13 cellular contexts compared by ENCODE assay signal in the genomic region with DNA sequence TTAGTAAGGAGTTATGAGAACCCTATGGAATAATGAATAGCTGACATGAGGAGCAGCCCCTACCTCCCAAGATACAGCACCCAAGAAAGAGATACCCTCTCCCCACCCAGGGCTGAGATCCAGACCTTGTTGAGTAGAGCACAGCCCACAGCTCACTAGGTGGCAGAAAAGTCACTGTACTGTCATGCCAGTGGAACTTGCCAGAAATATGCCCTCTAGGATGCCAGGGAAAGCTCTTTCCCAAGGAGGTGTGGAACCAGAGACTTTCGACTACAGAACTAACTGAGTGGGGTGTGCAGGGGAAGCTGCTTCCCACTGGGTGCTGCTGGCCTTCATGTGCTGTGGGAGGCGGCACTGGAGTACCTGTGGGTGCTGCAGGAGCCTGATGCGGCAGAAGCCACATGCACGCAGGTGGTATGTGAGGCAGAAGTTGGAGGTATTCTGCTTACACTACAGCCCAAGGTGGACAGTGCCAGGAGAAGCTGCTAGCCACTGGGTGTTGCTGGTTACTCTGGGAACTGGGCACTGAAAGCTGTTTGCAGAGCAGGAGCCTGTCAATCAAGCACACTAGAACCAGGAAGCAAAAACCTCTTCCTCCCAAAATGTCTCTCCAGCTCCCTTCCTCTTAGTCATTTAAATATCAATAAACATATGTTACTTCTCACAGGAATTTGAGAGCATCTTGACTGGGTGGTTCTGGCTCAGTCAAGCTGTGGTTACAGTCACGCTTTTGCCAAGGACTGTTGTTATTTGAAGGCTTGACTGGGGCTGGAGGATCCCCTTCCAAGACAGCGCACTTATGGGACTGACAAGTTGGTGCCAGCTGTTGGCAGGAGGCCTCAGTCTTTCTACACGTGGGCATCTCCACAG. TPM values are rescaled to one million over a fixed set of nuclear protein-coding genes. Genes with fewer than 3 reads are reported as not detected.
DNase-seq lines count a peak whose midpoint lies in the region; ATAC-seq and TF ChIP-seq lines count a peak whose summit lies in the region.
"Had no signal": no experiment of that assay in that cellular context is flagged by ENCODE, and none has a peak within 500 bp of the region (broad histone marks: within the 10 kb centered on the region; RNA-seq: fewer than 3 reads in every experiment).

No MANE protein-coding gene starts in this region.

- H3K27me3 ChIP-seq in body of pancreas (no peaks in the 10 kb centered on the region), osteoblast (ENCODE audit: insufficient read depth, low read length) (no peaks in the 10 kb centered on the region)

- no peak overlapping the region for H3K4me2 ChIP-seq in osteoblast (ENCODE audit: insufficient read depth, low read length)

- H3K4me3 ChIP-seq in NB4 (ENCODE audit: low read depth, low read length) (no peak overlapping the region), body of pancreas (no peak overlapping the region), osteoblast (ENCODE audit: insufficient read depth, low read length) (no peak overlapping the region)
- H3K4me3 ChIP-seq: thoracic aorta had no signal

- H3K27ac ChIP-seq in body of pancreas (peak overlapping the region; percentile 1 to 76 (median 50)), osteoblast (ENCODE audit: low read depth, low read length) (no peak overlapping the region)
- H3K27ac ChIP-seq: thoracic aorta had no signal

- DNase-seq in NCI-H1092 treated with DMSO at 0.1 percent for 48 hours (lab: John Stamatoyannopoulos, UW) = peak; percentile 8
- DNase-seq in NCI-H1092 (lab: John Stamatoyannopoulos, UW) = no peak
- DNase-seq in NB4 (ENCODE audit: low read depth) = peak; percentile 42
- DNase-seq in body of pancreas = peak; percentile 70 to 86 (median 79)
- peak; percentile 69 for DNase-seq in osteoblast (ENCODE audit: insufficient read length, low spot score, missing footprints)
- DNase-seq: 8988T; activated CD4-positive, alpha-beta T cell treated with anti-CD3 and anti-CD28 coated beads for 36 hours; activated naive CD4-positive, alpha-beta T cell treated with anti-CD3 and anti-CD28 coated beads, Interleukin-2, amount 50 U/mL, for 16 hours; occipital lobe had no signal

- no peaks in the 10 kb centered on the region for H4K20me1 ChIP-seq in osteoblast (ENCODE audit: insufficient read depth, low read length)

- H3K9me3 ChIP-seq in body of pancreas (no peaks in the 10 kb centered on the region), osteoblast (ENCODE audit: low read depth, low read length) (no peaks in the 10 kb centered on the region)
- H3K9me3 ChIP-seq: thoracic aorta had no signal

- H3K79me2 ChIP-seq in osteoblast (ENCODE audit: insufficient read depth, low read length) = no peaks in the 10 kb centered on the region

- TF ChIP-seq POLR2A in NB4 (IDR thresholded peaks at IDR 0.05; ENCODE audit: extremely low read depth, insufficient read length) (no peak), body of pancreas (IDR thresholded peaks at IDR 0.05) (no peak)

- peaks cover 12% of the 10 kb centered on the region for H3K4me1 ChIP-seq in body of pancreas
- H3K4me1 ChIP-seq in osteoblast (ENCODE audit: insufficient read depth, low read length) = no peaks in the 10 kb centered on the region

- ATAC-seq in body of pancreas (peak; percentile 96), GM18519 (IDR thresholded peaks at IDR 0.05; ENCODE audit: low FRiP score, unreplicated experiment) (no peak), HG02981 (IDR thresholded peaks at IDR 0.05; ENCODE audit: unreplicated experiment) (no peak), GM21423 (IDR thresholded peaks at IDR 0.05; ENCODE audit: unreplicated experiment) (no peak)
- ATAC-seq: activated CD4-positive, alpha-beta T cell treated with anti-CD3 and anti-CD28 coated beads for 36 hours had no signal

- intact Hi-C loops in body of pancreas (cut with DNase I) = no loop called here

- no peak overlapping the region for H2AFZ ChIP-seq in osteoblast (ENCODE audit: low read length)

- WGBS in body of pancreas, 2 donors = 48 to 56% methylated on average over 3 to 7 of the region's 7 CpGs

- H3K36me3 ChIP-seq in body of pancreas (replicated peaks in 1 of 2; ENCODE audit: insufficient read depth in 1 of 2, low read depth in 2 of 2) = no peaks in the 10 kb centered on the region
- no peaks in the 10 kb centered on the region for H3K36me3 ChIP-seq in osteoblast (ENCODE audit: insufficient read depth, low read length)
- H3K36me3 ChIP-seq: thoracic aorta had no signal

- no peak for TF ChIP-seq CTCF in NB4 (IDR thresholded peaks at IDR 0.05; ENCODE audit: low read depth, low read length)
- peak in 3 of 7 experiments; percentile 11 to 28 (median 18) for TF ChIP-seq CTCF in body of pancreas (IDR thresholded peaks at IDR 0.05)
- TF ChIP-seq CTCF in osteoblast (IDR thresholded peaks at IDR 0.05; ENCODE audit: extremely low read depth, low read depth, low read length) = no peak

RNA-seq across cellular contexts. Expression of gene ARMC12, which starts 17.9 kb away (rescaled TPM):
- under 1 TPM in 1 of 2 donors, not detected in 1; 0.26 TPM for total RNA-seq in body of pancreas
- 0.36 and 0.59 TPM in 2 replicates for total RNA-seq in osteoblast
- total RNA-seq: thoracic aorta had no signal

RNA-seq across cellular contexts. Expression of gene CLPSL2, which starts 21.7 kb away (rescaled TPM):
- total RNA-seq in body of pancreas (not detected), osteoblast (not detected in 2 replicates)
- total RNA-seq: activated CD4-positive, alpha-beta T cell treated with anti-CD3 and anti-CD28 coated beads for 36 hours; occipital lobe; thoracic aorta had no signal

RNA-seq across cellular contexts. Expression of gene CLPSL1, which starts 26.1 kb away (rescaled TPM):
- total RNA-seq in body of pancreas (10 to 100 TPM in 1 of 2 donors, 1 to 10 TPM in 1; 7.8 to 11.9 TPM), osteoblast (not detected in 2 replicates)
- total RNA-seq: activated CD4-positive, alpha-beta T cell treated with anti-CD3 and anti-CD28 coated beads for 36 hours; occipital lobe; thoracic aorta had no signal

RNA-seq across cellular contexts. Expression of gene CLPS, which starts 42.4 kb away (rescaled TPM):
- total RNA-seq in body of pancreas (over 10,000 TPM; 21,261 to 26,491 TPM), osteoblast (not detected in 2 replicates)
- total RNA-seq: activated CD4-positive, alpha-beta T cell treated with anti-CD3 and anti-CD28 coated beads for 36 hours; occipital lobe had no signal

RNA-seq across cellular contexts. Expression of gene LHFPL5, which starts 50.5 kb away (rescaled TPM):
- total RNA-seq in body of pancreas (1 to 10 TPM; 5.6 to 6.2 TPM), osteoblast (not detected in 2 replicates)
- total RNA-seq: activated CD4-positive, alpha-beta T cell treated with anti-CD3 and anti-CD28 coated beads for 36 hours; thoracic aorta had no signal
